ENCODE assay signal across 1 cellular context in the genomic region with DNA sequence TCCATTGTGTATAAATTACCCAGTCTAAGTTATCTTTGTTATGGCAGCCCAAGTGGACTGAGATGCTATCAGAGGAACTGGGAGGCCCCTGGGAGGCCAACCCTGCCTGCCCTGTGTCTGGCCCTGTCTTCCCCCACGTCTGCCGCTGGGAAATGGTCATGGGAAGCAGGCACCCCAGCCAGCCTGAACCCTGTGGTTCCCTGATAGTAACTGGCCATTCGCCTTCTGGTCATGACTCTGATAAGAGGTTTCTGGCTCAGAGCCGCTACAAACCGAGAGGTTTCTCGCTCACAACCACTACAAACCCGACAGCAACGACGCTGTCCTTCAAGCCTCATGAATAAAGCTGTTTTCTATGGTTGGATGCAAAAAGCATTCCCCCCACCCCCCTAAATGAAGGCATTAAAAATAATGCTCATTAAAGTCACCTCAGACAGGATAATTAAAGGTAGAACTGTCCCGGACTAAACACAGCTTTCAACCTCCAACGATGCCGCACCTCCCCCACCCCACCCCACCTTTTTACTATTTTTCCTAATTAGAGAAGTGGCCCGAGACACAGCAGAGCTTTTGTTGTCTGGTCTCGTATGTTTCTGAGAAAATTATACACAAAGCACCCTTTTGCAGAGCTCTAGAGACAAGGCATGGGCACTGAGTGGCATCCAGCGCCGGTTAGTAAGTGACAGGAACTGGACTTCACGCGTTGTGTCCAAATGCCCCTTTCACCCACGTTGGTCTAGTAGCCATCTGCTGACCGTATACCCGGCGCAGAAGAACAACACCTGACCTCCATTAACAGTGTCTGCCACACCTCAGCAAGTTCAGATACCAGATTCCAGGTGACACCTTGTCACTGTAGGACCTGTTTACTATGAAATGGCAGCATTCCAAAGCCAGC.
TF ChIP-seq lines count a peak whose summit lies in the region.

No MANE protein-coding gene starts in this region.

TF ChIP-seq in K562, 482 proteins besides CTCF, POLR2A, EP300 and RAD21 (continued from another document):
- TF ChIP-seq DPF2 (IDR thresholded peaks at IDR 0.05), result peak; percentile 97
- TF ChIP-seq ZNF77 (CRISPR knock-in tag; IDR thresholded peaks at IDR 0.05), result no peak
- TF ChIP-seq CREM (IDR thresholded peaks at IDR 0.05; ENCODE audit: low read depth), result peak; percentile 81
- no peak for TF ChIP-seq SP2 (IDR thresholded peaks at IDR 0.05; ENCODE audit: extremely low read depth, low read depth, low read length, poor library complexity, severe bottlenecking)
- TF ChIP-seq RFX7 (CRISPR knock-in tag; IDR thresholded peaks at IDR 0.05), result no peak
- TF ChIP-seq, protein P1, sequence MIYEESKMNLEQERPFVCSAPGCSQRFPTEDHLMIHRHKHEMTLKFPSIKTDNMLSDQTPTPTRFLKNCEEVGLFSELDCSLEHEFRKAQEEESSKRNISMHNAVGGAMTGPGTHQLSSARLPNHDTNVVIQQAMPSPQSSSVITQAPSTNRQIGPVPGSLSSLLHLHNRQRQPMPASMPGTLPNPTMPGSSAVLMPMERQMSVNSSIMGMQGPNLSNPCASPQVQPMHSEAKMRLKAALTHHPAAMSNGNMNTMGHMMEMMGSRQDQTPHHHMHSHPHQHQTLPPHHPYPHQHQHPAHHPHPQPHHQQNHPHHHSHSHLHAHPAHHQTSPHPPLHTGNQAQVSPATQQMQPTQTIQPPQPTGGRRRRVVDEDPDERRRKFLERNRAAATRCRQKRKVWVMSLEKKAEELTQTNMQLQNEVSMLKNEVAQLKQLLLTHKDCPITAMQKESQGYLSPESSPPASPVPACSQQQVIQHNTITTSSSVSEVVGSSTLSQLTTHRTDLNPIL (CRISPR knock-in tag; IDR thresholded peaks at IDR 0.05), result no peak
- peak; percentile 66; the same call in 1 of the 2 replicates for TF ChIP-seq MTA1 (IDR thresholded peaks at IDR 0.05; ENCODE audit: borderline replicate concordance)
- TF ChIP-seq, protein P2, sequence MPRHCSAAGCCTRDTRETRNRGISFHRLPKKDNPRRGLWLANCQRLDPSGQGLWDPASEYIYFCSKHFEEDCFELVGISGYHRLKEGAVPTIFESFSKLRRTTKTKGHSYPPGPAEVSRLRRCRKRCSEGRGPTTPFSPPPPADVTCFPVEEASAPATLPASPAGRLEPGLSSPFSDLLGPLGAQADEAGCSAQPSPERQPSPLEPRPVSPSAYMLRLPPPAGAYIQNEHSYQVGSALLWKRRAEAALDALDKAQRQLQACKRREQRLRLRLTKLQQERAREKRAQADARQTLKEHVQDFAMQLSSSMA (CRISPR knock-in tag; IDR thresholded peaks at IDR 0.05), result no peak
- peak; percentile 83 for TF ChIP-seq SMAD3 (CRISPR knock-in tag; conservative IDR thresholded peaks at IDR 0.05)
- TF ChIP-seq CHD4 (IDR thresholded peaks at IDR 0.05; ENCODE audit: insufficient read depth, insufficient replicate concordance, low read depth, low read length, poor library complexity, severe bottlenecking), result no peak
- TF ChIP-seq PHTF2 (CRISPR knock-in tag; IDR thresholded peaks at IDR 0.05), result no peak
- TF ChIP-seq THRAP3 (IDR thresholded peaks at IDR 0.05; ENCODE audit: borderline replicate concordance), result no peak
- TF ChIP-seq, protein P3, sequence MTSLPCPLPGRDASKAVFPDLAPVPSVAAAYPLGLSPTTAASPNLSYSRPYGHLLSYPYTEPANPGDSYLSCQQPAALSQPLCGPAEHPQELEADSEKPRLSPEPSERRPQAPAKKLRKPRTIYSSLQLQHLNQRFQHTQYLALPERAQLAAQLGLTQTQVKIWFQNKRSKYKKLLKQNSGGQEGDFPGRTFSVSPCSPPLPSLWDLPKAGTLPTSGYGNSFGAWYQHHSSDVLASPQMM (CRISPR knock-in tag; IDR thresholded peaks at IDR 0.05), result no peak
- peak; percentile 90 for TF ChIP-seq MBD2 (IDR thresholded peaks at IDR 0.05; ENCODE audit: borderline replicate concordance, low read depth)
